ENCODE assay signal across 19 cellular contexts in genomic region chr4:148300877-148301276, GRCh38.
"Had no signal": no experiment of that assay in that cellular context is flagged by ENCODE, and none has a peak within 500 bp of the region (broad histone marks: within the 10 kb centered on the region; RNA-seq: fewer than 3 reads in every experiment).

No MANE protein-coding gene starts in this region.

- H3K4me3 Mint-ChIP-seq: activated B cell treated with CpG ODN at 0.5 μM for 24 hours; activated CD8-positive, alpha-beta T cell treated with anti-CD3 and anti-CD28 coated beads for 36 hours; activated naive CD4-positive, alpha-beta T cell treated with anti-CD3 and anti-CD28 coated beads, Interleukin-2, amount 50 U/mL, for 24 hours; activated T-cell treated with anti-CD3 and anti-CD28 coated beads, Interleukin-2, amount 50 U/mL, for 4 hours; natural killer cell treated with Interleukin-12 subunit alpha and Interleukin-12 subunit beta and Interleukin-15 and Interleukin-18, amount 100 ng/mL, for 72 hours had no signal

- H3K4me1 ChIP-seq: adrenal gland had no signal

- H3K9me3 Mint-ChIP-seq: activated naive CD4-positive, alpha-beta T cell treated with anti-CD3 and anti-CD28 coated beads, Interleukin-2, amount 50 U/mL, for 24 hours; natural killer cell treated with Interleukin-12 subunit alpha and Interleukin-12 subunit beta and Interleukin-15 and Interleukin-18, amount 100 ng/mL, for 72 hours had no signal

- H3K9me3 ChIP-seq: adrenal gland, right atrium auricular region had no signal

- H3K27me3 Mint-ChIP-seq: activated B cell treated with CpG ODN at 0.5 μM for 24 hours; activated CD8-positive, alpha-beta T cell treated with anti-CD3 and anti-CD28 coated beads for 36 hours; activated naive CD4-positive, alpha-beta T cell treated with anti-CD3 and anti-CD28 coated beads, Interleukin-2, amount 50 U/mL, for 24 hours; natural killer cell treated with Interleukin-12 subunit alpha and Interleukin-12 subunit beta and Interleukin-15 and Interleukin-18, amount 100 ng/mL, for 72 hours had no signal

- H3K27ac ChIP-seq: adrenal gland, right atrium auricular region, skin epidermis, transverse colon had no signal

- H3K36me3 ChIP-seq: adrenal gland, right atrium auricular region, transverse colon had no signal

- H3K4me3 ChIP-seq: adrenal gland, right atrium auricular region, skin epidermis, transverse colon had no signal

- H3K4me1 Mint-ChIP-seq: activated B cell treated with CpG ODN at 0.5 μM for 24 hours had no signal

- H3K27ac Mint-ChIP-seq: activated B cell treated with CpG ODN at 0.5 μM for 24 hours; activated CD8-positive, alpha-beta T cell treated with anti-CD3 and anti-CD28 coated beads for 36 hours; activated naive CD4-positive, alpha-beta T cell treated with anti-CD3 and anti-CD28 coated beads, Interleukin-2, amount 50 U/mL, for 24 hours; natural killer cell treated with Interleukin-12 subunit alpha and Interleukin-12 subunit beta and Interleukin-15 and Interleukin-18, amount 100 ng/mL, for 72 hours had no signal

- DNase-seq: activated B cell treated with CpG ODN at 0.5 μM for 24 hours; activated CD4-positive, alpha-beta T cell treated with anti-CD3 and anti-CD28 coated beads for 48 hours; activated CD8-positive, alpha-beta T cell treated with anti-CD3 and anti-CD28 coated beads for 36 hours; activated effector memory CD4-positive, alpha-beta T cell treated with Interleukin-2 at 50 U/mL for 16 hours; activated T-cell treated with anti-CD3 and anti-CD28 coated beads, Interleukin-2, amount 50 U/mL, for 4 hours; adrenal gland; hippocampal formation; kidney glomerular epithelial cell; left ventricle myocardium superior; mesenchymal stem cell; occipital lobe; stimulated activated CD4-positive, alpha-beta T cell treated with anti-CD3 and anti-CD28 coated beads, Interleukin-4, amount 100 ng/mL, for 4 hours; stimulated activated CD8-positive, alpha-beta memory T cell treated with anti-CD3 and anti-CD28 coated beads, Interleukin-4, amount 100 ng/mL, for 48 hours; stimulated activated naive CD4-positive, alpha-beta T cell treated with Interleukin-2 at 50 U/mL for 16 hours; transverse colon had no signal

- H3K27me3 ChIP-seq: adrenal gland, right atrium auricular region, transverse colon had no signal
